Comparison of ENCODE assay signal across 28 cellular contexts in the genomic region with DNA sequence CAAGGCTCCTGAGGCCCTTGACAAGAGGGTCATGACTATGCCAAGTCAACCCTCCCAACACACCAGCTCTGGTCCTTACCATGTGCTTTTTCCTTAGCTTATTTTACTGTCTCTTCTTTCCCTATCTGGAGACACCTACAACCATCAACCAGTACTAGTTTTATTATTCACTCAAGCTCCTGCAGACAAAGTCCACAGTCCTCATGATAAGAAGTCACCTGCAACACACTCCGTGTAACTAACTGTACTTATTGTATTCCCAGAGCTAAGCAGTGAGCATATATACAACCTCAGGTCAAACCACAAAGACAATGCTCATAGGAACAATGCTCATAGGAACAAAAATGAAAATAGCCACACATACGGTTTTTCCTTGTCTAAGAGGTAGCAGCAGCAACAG.
"Had no signal": no experiment of that assay in that cellular context is flagged by ENCODE, and none has a peak within 500 bp of the region (broad histone marks: within the 10 kb centered on the region; RNA-seq: fewer than 3 reads in every experiment).

No MANE protein-coding gene starts in this region.

- H3K27ac Mint-ChIP-seq: activated naive CD8-positive, alpha-beta T cell treated with anti-CD3 and anti-CD28 coated beads, Interleukin-2, amount 10 ng/mL, durations not matched to agents 7 days and 5 days; activated T-cell treated with anti-CD3 and anti-CD28 coated beads, Interleukin-2, amount 50 U/mL, for 72 hours had no signal

- H3K4me3 ChIP-seq: pancreas, prostate gland, spleen, thoracic aorta, uterus had no signal

- H3K27ac ChIP-seq: brain microvascular endothelial cell, pancreas, prostate gland, spleen, thoracic aorta, uterus had no signal

- FAIRE-seq: astrocyte, keratinocyte, pancreas had no signal

- H3K27me3 Mint-ChIP-seq: activated naive CD8-positive, alpha-beta T cell treated with anti-CD3 and anti-CD28 coated beads, Interleukin-2, amount 10 ng/mL, durations not matched to agents 7 days and 5 days; naive B cell; T-helper 17 cell had no signal

- H3K27me3 ChIP-seq: brain microvascular endothelial cell, pancreas, spleen, uterus had no signal

- H3K4me1 ChIP-seq: prostate gland, uterus had no signal

- H3K9me3 ChIP-seq: pancreas, prostate gland, spleen, thoracic aorta, uterus had no signal

- DNase-seq: activated CD4-positive, alpha-beta T cell treated with anti-CD3 and anti-CD28 coated beads for 1 hour; activated CD4-positive, alpha-beta T cell treated with anti-CD3 and anti-CD28 coated beads, Interleukin-2, amount 50 U/mL, for 4 hours; activated effector memory CD4-positive, alpha-beta T cell treated with Interleukin-2 at 50 U/mL for 16 hours; activated naive CD4-positive, alpha-beta T cell treated with Interleukin-2 at 50 U/mL for 16 hours; activated naive CD8-positive, alpha-beta T cell treated with anti-CD3 and anti-CD28 coated beads, Interleukin-2, amount 10 ng/mL, durations not matched to agents 7 days and 5 days; activated T-cell treated with anti-CD3 and anti-CD28 coated beads, Interleukin-2, amount 50 U/mL, for 72 hours; amniotic stem cell; brain microvascular endothelial cell; caudate nucleus; foreskin fibroblast; head of caudate nucleus; hippocampal formation; left cardiac atrium; mammary epithelial cell; naive B cell; nephron progenitor cell; pancreas; stimulated activated naive CD4-positive, alpha-beta T cell treated with Interleukin-2 at 50 U/mL for 16 hours; T-helper 17 cell; T1000; trophoblast cell; uterus had no signal

- H3K4me3 Mint-ChIP-seq: activated naive CD8-positive, alpha-beta T cell treated with anti-CD3 and anti-CD28 coated beads, Interleukin-2, amount 10 ng/mL, durations not matched to agents 7 days and 5 days; activated T-cell treated with anti-CD3 and anti-CD28 coated beads, Interleukin-2, amount 50 U/mL, for 72 hours; nephron progenitor cell had no signal

- H3K9me3 Mint-ChIP-seq: activated naive CD8-positive, alpha-beta T cell treated with anti-CD3 and anti-CD28 coated beads, Interleukin-2, amount 10 ng/mL, durations not matched to agents 7 days and 5 days; activated T-cell treated with anti-CD3 and anti-CD28 coated beads, Interleukin-2, amount 50 U/mL, for 72 hours; nephron progenitor cell had no signal

- H3K36me3 ChIP-seq: uterus had no signal

- ATAC-seq: activated T-cell treated with anti-CD3 and anti-CD28 coated beads, Interleukin-2, amount 50 U/mL, for 72 hours; esophagus mucosa; left cardiac atrium; pancreas; T-helper 17 cell had no signal
